ENCODE assay signal across 8 cellular contexts in genomic region chr2:152134488-152135280, GRCh38.
DNase-seq lines count a peak whose midpoint lies in the region; ATAC-seq and TF ChIP-seq lines count a peak whose summit lies in the region.

No MANE protein-coding gene starts in this region.

- no peak overlapping the region for H3K4me3 Mint-ChIP-seq in activated naive CD4-positive, alpha-beta T cell treated with anti-CD3 and anti-CD28 coated beads, Interleukin-2, amount 10 ng/mL, durations not matched to agents 7 days and 5 days

- no peak overlapping the region for H3K27ac Mint-ChIP-seq in activated naive CD4-positive, alpha-beta T cell treated with anti-CD3 and anti-CD28 coated beads, Interleukin-2, amount 10 ng/mL, durations not matched to agents 7 days and 5 days

- CTCF ChIA-PET in activated naive CD4-positive, alpha-beta T cell treated with anti-CD3 and anti-CD28 coated beads, Interleukin-2, amount 10 ng/mL, durations not matched to agents 7 days and 5 days (lab: Charles Lee), result no interaction called here

- H3K4me1 ChIP-seq in tibial artery, result no peaks in the 10 kb centered on the region

- no peaks in the 10 kb centered on the region for H3K9me3 ChIP-seq in tibial artery

- H3K27me3 Mint-ChIP-seq in activated naive CD4-positive, alpha-beta T cell treated with anti-CD3 and anti-CD28 coated beads, Interleukin-2, amount 10 ng/mL, durations not matched to agents 7 days and 5 days, result no peaks in the 10 kb centered on the region

- no peaks in the 10 kb centered on the region for H3K27me3 ChIP-seq in tibial artery

- H3K36me3 ChIP-seq in tibial artery, result peaks cover 12 to 22% (median 14%) of the 10 kb centered on the region in 3 donors

- H3K27ac ChIP-seq in tibial artery, result no peak overlapping the region

- ATAC-seq in HG03060 (IDR thresholded peaks at IDR 0.05; ENCODE audit: low read depth, unreplicated experiment), result peak; percentile 61

- peaks cover 11% of the 10 kb centered on the region for H3K4me1 Mint-ChIP-seq in activated naive CD4-positive, alpha-beta T cell treated with anti-CD3 and anti-CD28 coated beads, Interleukin-2, amount 10 ng/mL, durations not matched to agents 7 days and 5 days

- intact Hi-C loops in tibial artery (cut with DNase I; ENCODE audit: low total_unique reads), result no loop called here

- no peak for TF ChIP-seq CTCF in retinal pigment epithelial cell (conservative IDR thresholded peaks at IDR 0.05; ENCODE audit: low read depth, low read length)
- TF ChIP-seq CTCF in tibial artery (IDR thresholded peaks at IDR 0.05), result no peak

- peaks cover 7% of the 10 kb centered on the region for H3K36me3 Mint-ChIP-seq in activated naive CD4-positive, alpha-beta T cell treated with anti-CD3 and anti-CD28 coated beads, Interleukin-2, amount 10 ng/mL, durations not matched to agents 7 days and 5 days

- DNase-seq in stimulated activated CD4-positive, alpha-beta T cell treated with anti-CD3 and anti-CD28 coated beads, Interleukin-12 subunit alpha, Interleukin-12 subunit beta, amount 100 ng/mL, for 48 hours (ENCODE audit: low read depth in 2 of 3, low spot score in 1 of 3), result peak in 2 of 3 donors; percentile 19 to 21
- DNase-seq in stimulated activated CD4-positive, alpha-beta T cell treated with anti-CD3 and anti-CD28 coated beads, Interleukin-4, amount 100 ng/mL, for 4 hours, result no peak
- DNase-seq in activated naive CD4-positive, alpha-beta T cell treated with anti-CD3 and anti-CD28 coated beads, Interleukin-2, amount 10 ng/mL, durations not matched to agents 7 days and 5 days, result peak; percentile 35
- DNase-seq in retinal pigment epithelial cell (ENCODE audit: low read depth), result peak; percentile 29
- no peak for DNase-seq in NCI-H2107 treated with DMSO at 0.1 percent for 48 hours (lab: John Stamatoyannopoulos, UW; ENCODE audit: unreplicated experiment)
- DNase-seq in tibial artery, result no peak
- no peak for DNase-seq in dedifferentiated amniotic fluid mesenchymal stem cell (ENCODE audit: extremely low spot score)

- H3K9me3 Mint-ChIP-seq in activated naive CD4-positive, alpha-beta T cell treated with anti-CD3 and anti-CD28 coated beads, Interleukin-2, amount 10 ng/mL, durations not matched to agents 7 days and 5 days, result no peaks in the 10 kb centered on the region

- H3K4me3 ChIP-seq in retinal pigment epithelial cell (ENCODE audit: low read length) (no peak overlapping the region), tibial artery (no peak overlapping the region)

Comparison
In these comparisons a context has a peak if more than half of its experiments do, and no peak if none do; other contexts are left out.
1. DNase-seq: peak in stimulated activated CD4-positive, alpha-beta T cell treated with anti-CD3 and anti-CD28 coated beads, Interleukin-12 subunit alpha, Interleukin-12 subunit beta, amount 100 ng/mL, for 48 hours (2 of 3), activated naive CD4-positive, alpha-beta T cell treated with anti-CD3 and anti-CD28 coated beads, Interleukin-2, amount 10 ng/mL, durations not matched to agents 7 days and 5 days (single experiment) and retinal pigment epithelial cell (single experiment); none in stimulated activated CD4-positive, alpha-beta T cell treated with anti-CD3 and anti-CD28 coated beads, Interleukin-4, amount 100 ng/mL, for 4 hours (0 of 2), NCI-H2107 treated with DMSO at 0.1 percent for 48 hours (single experiment), tibial artery (0 of 2) and dedifferentiated amniotic fluid mesenchymal stem cell (single experiment).